Comparison of ENCODE assay signal across 8 cellular contexts in genomic region chr7:7639421-7639820, GRCh38. TPM values are rescaled to one million over a fixed set of nuclear protein-coding genes. Genes with fewer than 3 reads are reported as not detected.
DNase-seq lines count a peak whose midpoint lies in the region.

No MANE protein-coding gene starts in this region.

- H3K4me1 Mint-ChIP-seq in activated CD4-positive, alpha-beta memory T cell treated with anti-CD3 and anti-CD28 coated beads, Interleukin-2, amount 10 ng/mL, durations not matched to agents 7 days and 5 days, result peaks cover 35% of the 10 kb centered on the region

- no CpG with 5 or more reads among the region's 5 CpGs for WGBS in iPS DF 6.9 (ENCODE audit: insufficient coverage, insufficient read length)

- no peak overlapping the region for H3K27ac ChIP-seq in iPS DF 6.9 (ENCODE audit: low read length)
- H3K27ac ChIP-seq in subcutaneous abdominal adipose tissue (ENCODE audit: low read depth, low read length), result peak overlapping the region; percentile 93

- peak overlapping the region; percentile 96; the same call in 1 of the 2 replicates for H3K4me3 ChIP-seq in iPS DF 6.9 (ENCODE audit: low read length)
- peak overlapping the region; percentile 80 to 100 (median 97) for H3K4me3 ChIP-seq in subcutaneous abdominal adipose tissue (ENCODE audit: low read depth in 1 of 5, low read length in 5 of 5)

- H3K4me3 Mint-ChIP-seq in activated CD4-positive, alpha-beta memory T cell treated with anti-CD3 and anti-CD28 coated beads, Interleukin-2, amount 10 ng/mL, durations not matched to agents 7 days and 5 days, result peak overlapping the region; percentile 90

- H3K9me3 Mint-ChIP-seq in activated CD4-positive, alpha-beta memory T cell treated with anti-CD3 and anti-CD28 coated beads, Interleukin-2, amount 10 ng/mL, durations not matched to agents 7 days and 5 days, result no peaks in the 10 kb centered on the region

- H3K36me3 ChIP-seq in iPS DF 6.9 (ENCODE audit: control insufficient read depth, insufficient read depth, low read length) (no peaks in the 10 kb centered on the region; the same call in 1 of the 2 replicates), subcutaneous abdominal adipose tissue (ENCODE audit: control insufficient read depth in 5 of 5, insufficient read depth in 5 of 5, low read length in 5 of 5) (peaks cover 0 to 9% (median 2%) of the 10 kb centered on the region in 5 donors)

- H3K9me3 ChIP-seq in iPS DF 6.9 (ENCODE audit: control insufficient read depth, insufficient read depth, low read length), result no peaks in the 10 kb centered on the region
- H3K9me3 ChIP-seq in subcutaneous abdominal adipose tissue (ENCODE audit: control insufficient read depth in 5 of 5, low read length in 5 of 5), result no peaks in the 10 kb centered on the region

- 0 out of 2 replicates have a peak, but pooled peaks cover 1% of the 10 kb centered on the region for H3K4me1 ChIP-seq in iPS DF 6.9 (ENCODE audit: control insufficient read depth, insufficient read depth, low read length)
- H3K4me1 ChIP-seq in subcutaneous abdominal adipose tissue (ENCODE audit: control insufficient read depth in 5 of 5, insufficient read depth in 5 of 5, low read length in 5 of 5), result peaks cover 2 to 23% (median 22%) of the 10 kb centered on the region in 5 donors

- H3K27me3 ChIP-seq in iPS DF 6.9 (ENCODE audit: control insufficient read depth, insufficient read depth, low read length) (no peaks in the 10 kb centered on the region), subcutaneous abdominal adipose tissue (ENCODE audit: control insufficient read depth in 5 of 5, insufficient read depth in 4 of 5, low read length in 5 of 5) (no peaks in the 10 kb centered on the region)

- POLR2A ChIA-PET in activated CD4-positive, alpha-beta memory T cell treated with anti-CD3 and anti-CD28 coated beads, Interleukin-2, amount 10 ng/mL, durations not matched to agents 7 days and 5 days (lab: Charles Lee), result interaction anchor here (1.1 to 4.1 kb wide), 18 partner anchors 29 to 536 kb away, joined by 3 to 61 read pairs (median 6); partner anchors contain the start of genes C1GALT1, GLCCI1 and MIOS

- H3K27ac Mint-ChIP-seq in activated CD4-positive, alpha-beta memory T cell treated with anti-CD3 and anti-CD28 coated beads, Interleukin-2, amount 10 ng/mL, durations not matched to agents 7 days and 5 days, result peak overlapping the region; percentile 90

- peaks cover 36% of the 10 kb centered on the region for H3K36me3 Mint-ChIP-seq in activated CD4-positive, alpha-beta memory T cell treated with anti-CD3 and anti-CD28 coated beads, Interleukin-2, amount 10 ng/mL, durations not matched to agents 7 days and 5 days (ENCODE audit: low read depth)

- no peaks in the 10 kb centered on the region for H3K27me3 Mint-ChIP-seq in activated CD4-positive, alpha-beta memory T cell treated with anti-CD3 and anti-CD28 coated beads, Interleukin-2, amount 10 ng/mL, durations not matched to agents 7 days and 5 days

- peak; percentile 4 for DNase-seq in NOMO-1 treated with DMSO at 0.1 percent for 48 hours (lab: John Stamatoyannopoulos, UW; ENCODE audit: unreplicated experiment)
- DNase-seq in NOMO-1 treated with dmso at 0.1 percent for 144 hours (lab: John Stamatoyannopoulos, UW; ENCODE audit: unreplicated experiment), result no peak
- no peak for DNase-seq in activated CD4-positive, alpha-beta memory T cell treated with anti-CD3 and anti-CD28 coated beads, Interleukin-2, amount 10 ng/mL, durations not matched to agents 7 days and 5 days
- no peak for DNase-seq in iPS DF 6.9 (ENCODE audit: low read depth, low spot score)
- DNase-seq in NK-92 (lab: John Stamatoyannopoulos, UW; ENCODE audit: unreplicated experiment), result no peak
- no peak for DNase-seq in HuH-7.5 (ENCODE audit: low spot score)
- no peak for DNase-seq in NCI-H2227 (lab: John Stamatoyannopoulos, UW; ENCODE audit: unreplicated experiment)

- peak overlapping the region in 4 of 5 donors; percentile 22 to 86 (median 77) for H3K9ac ChIP-seq in subcutaneous abdominal adipose tissue (ENCODE audit: low read length in 5 of 5)

- CTCF ChIA-PET in activated CD4-positive, alpha-beta memory T cell treated with anti-CD3 and anti-CD28 coated beads, Interleukin-2, amount 10 ng/mL, durations not matched to agents 7 days and 5 days (lab: Charles Lee), result interaction anchor here (1.2 kb wide), 1 partner anchor 42 kb away, joined by 3 read pairs; no protein-coding TSS in a partner anchor

RNA-seq across cellular contexts. Expression of gene UMAD1, which starts 1.1 kb away (rescaled TPM):
- 10 to 100 TPM; 16.1 to 16.7 TPM for total RNA-seq in activated CD4-positive, alpha-beta memory T cell treated with anti-CD3 and anti-CD28 coated beads, Interleukin-2, amount 10 ng/mL, durations not matched to agents 7 days and 5 days
